11 cellular contexts compared by ENCODE assay signal in the genomic region with DNA sequence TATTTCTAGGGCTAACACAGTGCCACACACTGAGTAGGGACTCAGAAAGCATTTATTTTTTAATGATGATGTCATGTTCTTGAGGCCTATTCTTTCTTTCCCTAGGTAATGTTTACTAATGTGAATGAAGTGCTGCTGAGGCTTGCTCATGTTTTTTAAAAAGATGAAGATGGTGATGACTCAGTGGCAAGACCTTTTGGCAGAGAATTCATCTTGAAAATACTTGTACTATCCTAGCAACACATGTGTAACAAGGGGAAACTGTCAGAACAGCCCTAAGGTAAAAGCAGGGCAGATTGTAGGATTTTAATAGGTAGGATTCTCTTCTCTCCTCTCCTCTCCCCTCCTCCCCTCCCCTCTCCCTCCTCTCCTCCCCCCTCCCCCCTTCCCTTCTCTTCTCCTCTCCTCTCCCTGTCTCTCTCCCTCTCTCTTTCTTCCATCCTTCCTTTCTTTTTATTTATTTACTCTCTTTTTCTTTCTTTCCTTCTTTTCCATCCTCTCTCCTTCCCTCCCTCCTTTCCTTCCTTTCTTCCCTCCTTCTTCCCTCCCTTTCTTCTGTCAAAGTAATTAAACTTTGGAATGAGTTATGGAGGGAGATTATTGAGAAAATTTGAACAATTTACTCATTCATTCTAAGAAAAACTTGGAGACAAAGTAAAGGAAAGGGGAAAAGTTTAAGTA.
DNase-seq lines count a peak whose midpoint lies in the region; ATAC-seq lines count a peak whose summit lies in the region.
"Had no signal": no experiment of that assay in that cellular context is flagged by ENCODE, and none has a peak within 500 bp of the region (broad histone marks: within the 10 kb centered on the region; RNA-seq: fewer than 3 reads in every experiment).

No MANE protein-coding gene starts in this region.

- H3K27me3 Mint-ChIP-seq in stimulated activated naive CD8-positive, alpha-beta T cell treated with anti-CD3 and anti-CD28 coated beads, Interleukin-15, amount 100 ng/mL, for 72 hours: no peaks in the 10 kb centered on the region

- H3K27ac Mint-ChIP-seq in stimulated activated naive CD8-positive, alpha-beta T cell treated with anti-CD3 and anti-CD28 coated beads, Interleukin-15, amount 100 ng/mL, for 72 hours: peak overlapping the region; percentile 17 to 63

- no peaks in the 10 kb centered on the region for H3K4me1 Mint-ChIP-seq in stimulated activated naive CD8-positive, alpha-beta T cell treated with anti-CD3 and anti-CD28 coated beads, Interleukin-15, amount 100 ng/mL, for 72 hours

- H3K4me3 Mint-ChIP-seq in stimulated activated naive CD8-positive, alpha-beta T cell treated with anti-CD3 and anti-CD28 coated beads, Interleukin-15, amount 100 ng/mL, for 72 hours: no peak overlapping the region

- peak; percentile 64 to 73 for ATAC-seq in activated CD4-positive, CD25-positive, alpha-beta regulatory T cell treated with anti-CD3 and anti-CD28 coated beads, Interleukin-2, amount 50 U/mL, for 24 hours
- no peak for ATAC-seq in stimulated activated naive CD8-positive, alpha-beta T cell treated with anti-CD3 and anti-CD28 coated beads, Interleukin-15, amount 100 ng/mL, for 72 hours
- ATAC-seq in HG02623 (IDR thresholded peaks at IDR 0.05; ENCODE audit: unreplicated experiment): no peak

- peaks cover 5 to 7% of the 10 kb centered on the region in 2 donors for H3K9me3 Mint-ChIP-seq in stimulated activated naive CD8-positive, alpha-beta T cell treated with anti-CD3 and anti-CD28 coated beads, Interleukin-15, amount 100 ng/mL, for 72 hours

- DNase-seq in activated CD4-positive, CD25-positive, alpha-beta regulatory T cell treated with anti-CD3 and anti-CD28 coated beads, Interleukin-2, amount 50 U/mL, for 72 hours: no peak
- DNase-seq in RPMI7951 (ENCODE audit: low read depth) (peak; percentile 83), fibroblast of peridontal ligament (ENCODE audit: extremely low read depth) (peak; percentile 11), D341Med (ENCODE audit: low spot score) (no peak), activated gamma-delta T cell treated with Interleukin-2 at 50 U/mL for 16 hours (no peak)
- DNase-seq in stimulated activated naive CD8-positive, alpha-beta T cell treated with anti-CD3 and anti-CD28 coated beads, Interleukin-15, amount 100 ng/mL, for 72 hours: no peak
- DNase-seq: activated T-cell treated with anti-CD3 and anti-CD28 coated beads, Interleukin-2, amount 50 U/mL, for 48 hours; naive thymus-derived CD8-positive, alpha-beta T cell; NCI-H82 had no signal

Comparison
In these comparisons a context has a peak if more than half of its experiments do, and no peak if none do; other contexts are left out.
1. ATAC-seq: peak in activated CD4-positive, CD25-positive, alpha-beta regulatory T cell treated with anti-CD3 and anti-CD28 coated beads, Interleukin-2, amount 50 U/mL, for 24 hours (2 of 2); none in stimulated activated naive CD8-positive, alpha-beta T cell treated with anti-CD3 and anti-CD28 coated beads, Interleukin-15, amount 100 ng/mL, for 72 hours (single experiment) and HG02623 (single experiment).
2. DNase-seq: peak in RPMI7951 (single experiment) and fibroblast of peridontal ligament (single experiment); none in activated CD4-positive, CD25-positive, alpha-beta regulatory T cell treated with anti-CD3 and anti-CD28 coated beads, Interleukin-2, amount 50 U/mL, for 72 hours (single experiment), stimulated activated naive CD8-positive, alpha-beta T cell treated with anti-CD3 and anti-CD28 coated beads, Interleukin-15, amount 100 ng/mL, for 72 hours (0 of 2), D341Med (single experiment) and activated gamma-delta T cell treated with Interleukin-2 at 50 U/mL for 16 hours (single experiment).